Comparison of ENCODE assay signal across 29 cellular contexts in the genomic region with DNA sequence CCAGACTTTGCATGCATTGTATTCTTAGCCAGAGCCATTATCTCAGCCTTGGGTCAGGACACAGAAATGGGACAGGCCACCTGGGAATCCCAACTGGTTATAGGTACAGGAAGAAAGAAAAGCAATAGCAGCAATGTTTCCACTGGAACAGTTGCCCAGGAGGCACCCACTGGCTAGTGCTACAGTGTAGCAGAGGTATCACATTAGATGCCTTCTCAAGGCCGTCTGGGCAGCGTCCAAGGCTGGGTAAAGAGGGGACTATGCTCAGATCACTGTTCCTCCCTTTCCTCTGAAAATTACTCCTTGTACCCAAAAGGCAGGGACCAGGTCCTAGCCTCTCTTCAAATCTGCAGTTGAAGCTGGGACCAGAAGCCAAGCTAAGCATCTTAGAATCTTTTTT.
"Had no signal": no experiment of that assay in that cellular context is flagged by ENCODE, and none has a peak within 500 bp of the region (broad histone marks: within the 10 kb centered on the region; RNA-seq: fewer than 3 reads in every experiment).

No MANE protein-coding gene starts in this region.

- H3K27me3 ChIP-seq: adrenal gland, cardiac muscle cell, dorsolateral prefrontal cortex, hepatocyte, right atrium auricular region, suprapubic skin, tibial nerve had no signal

- H3K4me3 Mint-ChIP-seq: activated naive CD8-positive, alpha-beta T cell treated with anti-CD3 and anti-CD28 coated beads for 36 hours; brain had no signal

- H3K9me3 ChIP-seq: adrenal gland, left ventricle myocardium inferior, right atrium auricular region, suprapubic skin, tibial nerve had no signal

- H3K9me3 Mint-ChIP-seq: activated naive CD8-positive, alpha-beta T cell treated with anti-CD3 and anti-CD28 coated beads for 36 hours; brain had no signal

- H3K4me3 ChIP-seq: adrenal gland, cardiac muscle cell, coronary artery, dorsolateral prefrontal cortex, hepatocyte, left ventricle myocardium inferior, lung, right atrium auricular region, smooth muscle cell, suprapubic skin, tibial nerve had no signal

- H3K27me3 Mint-ChIP-seq: activated naive CD8-positive, alpha-beta T cell treated with anti-CD3 and anti-CD28 coated beads for 36 hours had no signal

- H3K27ac Mint-ChIP-seq: activated naive CD8-positive, alpha-beta T cell treated with anti-CD3 and anti-CD28 coated beads for 36 hours had no signal

- DNase-seq: activated CD4-positive, alpha-beta T cell treated with anti-CD3 and anti-CD28 coated beads for 48 hours; activated CD4-positive, alpha-beta T cell treated with anti-CD3 and anti-CD28 coated beads, Interleukin-2, amount 50 U/mL, for 48 hours; activated CD8-positive, alpha-beta memory T cell treated with anti-CD3 and anti-CD28 coated beads for 24 hours; activated effector memory CD4-positive, alpha-beta T cell treated with Interleukin-2 at 50 U/mL for 16 hours; activated naive CD4-positive, alpha-beta T cell treated with Interleukin-2 at 50 U/mL for 16 hours; activated naive CD8-positive, alpha-beta T cell treated with anti-CD3 and anti-CD28 coated beads for 36 hours; adrenal gland; cerebellar nuclear complex; dorsolateral prefrontal cortex; effector memory CD4-positive, alpha-beta T cell; islet precursor cell; left ventricle myocardium inferior; mesendoderm; occipital lobe; stimulated activated CD4-positive, alpha-beta T cell treated with anti-CD3 and anti-CD28 coated beads, Interleukin-15, amount 100 ng/mL, for 24 hours; stimulated activated CD4-positive, alpha-beta T cell treated with anti-CD3 and anti-CD28 coated beads, Interleukin-2, amount 100 ng/mL, for 24 hours; stimulated activated naive CD4-positive, alpha-beta T cell; T-helper 1 cell; T-helper 9 cell had no signal

- H3K27ac ChIP-seq: adrenal gland, cardiac muscle cell, coronary artery, dorsolateral prefrontal cortex, hepatocyte, left ventricle myocardium inferior, parathyroid adenoma, right atrium auricular region, suprapubic skin, tibial nerve had no signal
